In genomic region chr1:51663721-51664120, GRCh38 we compare ENCODE assay signal across 1 cellular context.
TF ChIP-seq lines count a peak whose summit lies in the region.

No MANE protein-coding gene starts in this region.

TF ChIP-seq in GM12878, 131 proteins besides CTCF, POLR2A, EP300 and RAD21:
- TF ChIP-seq ATF2 (IDR thresholded peaks at IDR 0.05; ENCODE audit: low read length) (no peak), NR2C2 (IDR thresholded peaks at IDR 0.05; ENCODE audit: borderline replicate concordance, control insufficient read depth, insufficient read length, low read depth) (no peak), SPI1 (IDR thresholded peaks at IDR 0.05; ENCODE audit: borderline replicate concordance, insufficient read depth, low read depth, low read length) (peak; percentile 40; the same call in 1 of the 2 replicates)
